In genomic region chr4:97987019-97987648, GRCh38 we compare ENCODE assay signal across 9 cellular contexts.
DNase-seq lines count a peak whose midpoint lies in the region; ATAC-seq and TF ChIP-seq lines count a peak whose summit lies in the region.
"Had no signal": no experiment of that assay in that cellular context is flagged by ENCODE, and none has a peak within 500 bp of the region (broad histone marks: within the 10 kb centered on the region; RNA-seq: fewer than 3 reads in every experiment).

No MANE protein-coding gene starts in this region.

- H3K36me3 ChIP-seq in HEK293 (ENCODE audit: control insufficient read depth in 2 of 2, insufficient read depth in 1 of 2, low read length in 2 of 2) (no peaks in the 10 kb centered on the region), RWPE2 (ENCODE audit: low read depth) (no peaks in the 10 kb centered on the region), Peyer's patch (no peaks in the 10 kb centered on the region)

- H3K27me3 ChIP-seq in RWPE2 (ENCODE audit: insufficient read depth, poor library complexity, severe bottlenecking) (no peaks in the 10 kb centered on the region), Peyer's patch (no peaks in the 10 kb centered on the region)

- in situ Hi-C loops in ACHN (cut with HindIII; ENCODE audit: low pct_ligation_motif_present, low pct_unique_long_range_greater_than_20kb, low sequenced_read_pairs), result no loop called here

- no peak overlapping the region for H3K27ac Mint-ChIP-seq in activated CD4-positive, alpha-beta T cell treated with anti-CD3 and anti-CD28 coated beads, Interleukin-2, amount 10 ng/mL, durations not matched to agents 7 days and 5 days
- H3K27ac Mint-ChIP-seq: naive B cell had no signal

- H3K4me1 ChIP-seq in HEK293 (ENCODE audit: control insufficient read depth, insufficient read depth, low read length), result no peaks in the 10 kb centered on the region
- H3K4me1 ChIP-seq in RWPE2 (ENCODE audit: insufficient read depth, poor library complexity, severe bottlenecking), result no peaks in the 10 kb centered on the region
- H3K4me1 ChIP-seq in Peyer's patch, result no peaks in the 10 kb centered on the region

- POLR2A ChIA-PET in HEK293 (lab: Yijun Ruan, JAX), result no interaction called here
- POLR2A ChIA-PET in activated CD4-positive, alpha-beta T cell treated with anti-CD3 and anti-CD28 coated beads, Interleukin-2, amount 10 ng/mL, durations not matched to agents 7 days and 5 days (lab: Charles Lee), result no interaction called here

- no peaks in the 10 kb centered on the region for H3K9me3 ChIP-seq in HEK293 (ENCODE audit: control insufficient read depth, insufficient read depth, low read depth, low read length)
- no peaks in the 10 kb centered on the region for H3K9me3 ChIP-seq in RWPE2 (ENCODE audit: severe bottlenecking)
- H3K9me3 ChIP-seq in Peyer's patch, result no peaks in the 10 kb centered on the region

- H3K27ac ChIP-seq in HEK293 (ENCODE audit: extremely low read depth, low read depth, low read length) (no peak overlapping the region), RWPE2 (ENCODE audit: poor library complexity, severe bottlenecking) (no peak overlapping the region), Peyer's patch (no peak overlapping the region)

- H3K4me1 Mint-ChIP-seq in activated CD4-positive, alpha-beta T cell treated with anti-CD3 and anti-CD28 coated beads, Interleukin-2, amount 10 ng/mL, durations not matched to agents 7 days and 5 days, result no peaks in the 10 kb centered on the region
- H3K4me1 Mint-ChIP-seq: naive B cell had no signal

- H3K36me3 Mint-ChIP-seq in activated CD4-positive, alpha-beta T cell treated with anti-CD3 and anti-CD28 coated beads, Interleukin-2, amount 10 ng/mL, durations not matched to agents 7 days and 5 days (ENCODE audit: low read depth), result no peaks in the 10 kb centered on the region
- H3K36me3 Mint-ChIP-seq: naive B cell had no signal

- H3K27me3 Mint-ChIP-seq in activated CD4-positive, alpha-beta T cell treated with anti-CD3 and anti-CD28 coated beads, Interleukin-2, amount 10 ng/mL, durations not matched to agents 7 days and 5 days, result no peaks in the 10 kb centered on the region
- H3K27me3 Mint-ChIP-seq: naive B cell had no signal

- no peak for ATAC-seq in RWPE2 (ENCODE audit: low read depth)
- ATAC-seq in HG02763 (IDR thresholded peaks at IDR 0.05; ENCODE audit: unreplicated experiment), result no peak
- ATAC-seq in GM21737 (IDR thresholded peaks at IDR 0.05; ENCODE audit: unreplicated experiment), result no peak

- H3K4me3 Mint-ChIP-seq in activated CD4-positive, alpha-beta T cell treated with anti-CD3 and anti-CD28 coated beads, Interleukin-2, amount 10 ng/mL, durations not matched to agents 7 days and 5 days, result no peak overlapping the region
- H3K4me3 Mint-ChIP-seq: naive B cell had no signal

- H3K9me3 Mint-ChIP-seq in activated CD4-positive, alpha-beta T cell treated with anti-CD3 and anti-CD28 coated beads, Interleukin-2, amount 10 ng/mL, durations not matched to agents 7 days and 5 days, result no peaks in the 10 kb centered on the region

- no peak for TF ChIP-seq POLR2A in Peyer's patch (IDR thresholded peaks at IDR 0.05)

- DNase-seq in ACHN, result peak; percentile 44
- DNase-seq in RWPE2 (ENCODE audit: low spot score), result no peak
- DNase-seq in glomerular visceral epithelial cell (ENCODE audit: extremely low spot score), result peak; percentile 49
- DNase-seq in Peyer's patch, result no peak
- no peak for DNase-seq in activated CD4-positive, alpha-beta T cell treated with anti-CD3 and anti-CD28 coated beads, Interleukin-2, amount 10 ng/mL, durations not matched to agents 7 days and 5 days
- DNase-seq: naive B cell had no signal

- no peak for TF ChIP-seq CTCF in HEK293 (tag by site-specific recombination; IDR thresholded peaks at IDR 0.05)
- peak; percentile 83 for TF ChIP-seq CTCF in RWPE2 (IDR thresholded peaks at IDR 0.05; ENCODE audit: poor library complexity, severe bottlenecking)
- TF ChIP-seq CTCF in Peyer's patch (IDR thresholded peaks at IDR 0.05), result peak in 3 of 6 experiments; percentile 7 to 25 (median 25)

- no peak overlapping the region for H3K4me3 ChIP-seq in HEK293 (ENCODE audit: low read depth, low read length)
- no peak overlapping the region for H3K4me3 ChIP-seq in RWPE2 (ENCODE audit: severe bottlenecking)
- H3K4me3 ChIP-seq in Peyer's patch, result no peak overlapping the region

- CTCF ChIA-PET in HEK293 (lab: Yijun Ruan, JAX), result interaction anchor here (0.5 to 1.0 kb wide), 4 partner anchors 20 to 1661 kb away, joined by 3 to 5 read pairs (median 3); no protein-coding TSS in a partner anchor
- CTCF ChIA-PET in activated CD4-positive, alpha-beta T cell treated with anti-CD3 and anti-CD28 coated beads, Interleukin-2, amount 10 ng/mL, durations not matched to agents 7 days and 5 days (lab: Charles Lee), result no interaction called here

TF ChIP-seq in HEK293, 187 proteins besides CTCF, POLR2A, EP300 and RAD21:
- peak; percentile 55 for TF ChIP-seq ZNF654 (tag by site-specific recombination; IDR thresholded peaks at IDR 0.05; ENCODE audit: low read depth)
- TF ChIP-seq ZNF626 (tag by site-specific recombination; IDR thresholded peaks at IDR 0.05), result no peak

Comparison
In these comparisons a context has a peak if more than half of its experiments do, and no peak if none do; other contexts are left out.
1. DNase-seq: peak in ACHN (single experiment) and glomerular visceral epithelial cell (single experiment); none in RWPE2 (single experiment), Peyer's patch (0 of 3) and activated CD4-positive, alpha-beta T cell treated with anti-CD3 and anti-CD28 coated beads, Interleukin-2, amount 10 ng/mL, durations not matched to agents 7 days and 5 days (single experiment).